In genomic region chr14:50230601-50231474, GRCh38 we compare ENCODE assay signal across 8 cellular contexts. TPM values are rescaled to one million over a fixed set of nuclear protein-coding genes. Genes with fewer than 3 reads are reported as not detected.
DNase-seq lines count a peak whose midpoint lies in the region; ATAC-seq and TF ChIP-seq lines count a peak whose summit lies in the region.

No MANE protein-coding gene starts in this region.

- H3K36me3 ChIP-seq in SK-N-MC (ENCODE audit: insufficient read depth, low read length) (peaks cover 9% of the 10 kb centered on the region), heart right ventricle (no peaks in the 10 kb centered on the region)

- H3K27ac ChIP-seq in SK-N-MC (0 out of 2 replicates have a peak overlapping the region, but pooled peaks have one; percentile 14), heart right ventricle (peak overlapping the region; percentile 93 to 99 (median 97))

- H3K4me3 ChIP-seq in SK-N-MC (peak overlapping the region; percentile 90), heart right ventricle (peak overlapping the region; percentile 66 to 89 (median 83))

- intact Hi-C loops in heart right ventricle (cut with DNase I) (loop anchor here in 2 of 10 donors (5.0 kb wide), 2 partner anchors 81 to 301 kb away; partner anchors contain the start of genes DMAC2L (in 1 of the 2), L2HGDH (in 1 of the 2) and MAP4K5 (in 1 of the 2)), posterior cingulate gyrus (cut with DNase I) (loop anchor here (2.0 to 10.0 kb wide), 4 partner anchors 82 to 369 kb away; partner anchors contain the start of genes DMAC2L, L2HGDH, MAP4K5 and VCPKMT)

- H3K9me3 ChIP-seq in SK-N-MC (ENCODE audit: low read depth, low read length) (no peaks in the 10 kb centered on the region; the same call in 1 of the 2 replicates), heart right ventricle (no peaks in the 10 kb centered on the region)

- WGBS in heart right ventricle, 2 donors = 0% methylated on average over 60 to 66 of the region's 66 CpGs

- H3K27me3 ChIP-seq in heart right ventricle = no peaks in the 10 kb centered on the region

- DNase-seq in DMS79 treated with DMSO at 0.1 percent for 48 hours (lab: John Stamatoyannopoulos, UW) (peak; percentile 71), HT1080 (ENCODE audit: low read depth) (peak; percentile 55), SK-N-MC (ENCODE audit: low read depth, low spot score) (peak; percentile 30), amniotic epithelial cell (ENCODE audit: low read depth) (peak; percentile 67), heart right ventricle (peak; percentile 64 to 67), posterior cingulate gyrus (peak in 8 of 10 donors; percentile 17 to 83 (median 40)), DMS114 treated with DMSO at 0.1 percent for 48 hours (lab: John Stamatoyannopoulos, UW; ENCODE audit: unreplicated experiment) (no peak)

- ATAC-seq in GM21423 (IDR thresholded peaks at IDR 0.05; ENCODE audit: unreplicated experiment) (peak; percentile 23), heart right ventricle (peak in 7 of 8 donors; percentile 17 to 63 (median 41))

- H3K9ac ChIP-seq in SK-N-MC (ENCODE audit: insufficient read length) = peak overlapping the region; percentile 84

- no peak for TF ChIP-seq CTCF in heart right ventricle (IDR thresholded peaks at IDR 0.05)

- peaks cover 9 to 62% (median 49%) of the 10 kb centered on the region in 9 donors for H3K4me1 ChIP-seq in heart right ventricle

RNA-seq across cellular contexts. Expression of gene SOS2, which starts 0.5 kb away (rescaled TPM):
- total RNA-seq in HT1080 (2014; rRNA removed; shearing (Covaris generic)) = 7.1 and 7.8 TPM in 2 replicates
- polyA plus RNA-seq in HT1080 (2015; cell fraction: cytosol; rRNA removed) = 11.7 and 15.4 TPM in 2 replicates
- polyA plus RNA-seq in HT1080 (2015; cell fraction: nucleus; rRNA removed) = 15.4 and 16.6 TPM in 2 replicates
- total RNA-seq in heart right ventricle = 10 to 100 TPM; 27.4 to 40.0 (median 34.4) TPM
- polyA plus RNA-seq in heart right ventricle = 10 to 100 TPM; 10.1 to 12.8 TPM
